Comparison of ENCODE assay signal across 6 cellular contexts in the genomic region with DNA sequence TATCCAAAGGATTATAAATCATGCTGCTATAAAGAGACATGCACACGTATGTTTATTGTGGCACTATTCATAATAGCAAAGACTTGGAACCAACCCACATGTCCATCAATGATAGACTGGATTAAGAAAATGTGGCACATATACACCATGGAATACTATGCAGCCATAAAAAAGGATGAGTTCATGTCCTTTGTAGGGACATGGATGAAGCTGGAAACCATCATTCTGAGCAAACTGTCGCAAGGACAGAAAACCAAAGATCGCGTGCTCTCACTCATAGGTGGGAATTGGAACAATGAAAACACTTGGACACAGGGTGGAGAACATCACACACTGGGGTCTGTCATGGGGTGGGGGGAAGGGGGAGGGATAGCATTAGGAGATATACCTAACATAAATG. TPM values are rescaled to one million over a fixed set of nuclear protein-coding genes. Genes with fewer than 3 reads are reported as not detected.
DNase-seq lines count a peak whose midpoint lies in the region; ATAC-seq, FAIRE-seq and TF ChIP-seq lines count a peak whose summit lies in the region.
"Not testable (repeated sequence)": the region's sequence is repeated elsewhere in the genome, so short reads cannot be mapped to it uniquely, and the experiment has no call there.

No MANE protein-coding gene starts in this region.

- H3K36me3 ChIP-seq in HEK293 (ENCODE audit: control insufficient read depth in 2 of 2, insufficient read depth in 1 of 2, low read length in 2 of 2); K562 (ENCODE audit: control insufficient read depth, insufficient read depth, low read length); neutrophil: not testable (repeated sequence)

- H3K79me2 ChIP-seq in K562 (ENCODE audit: control insufficient read depth, insufficient read depth, low read length) = not testable (repeated sequence)

- ATAC-seq in K562 = not testable (repeated sequence)

- not testable (repeated sequence) for H3K9me3 Mint-ChIP-seq in CD14-positive monocyte; dendritic cell treated with granulocyte-macrophage colony-stimulating factor and Interleukin-4, amounts not matched to agents 40 ng/mL and 50 ng/mL, for 4 days

- not testable (repeated sequence) for H3K27me3 ChIP-seq in HL-60 (ENCODE audit: insufficient read depth, poor library complexity, severe bottlenecking); K562 (ENCODE audit: control insufficient read depth in 2 of 2, insufficient read depth in 2 of 2, low read length in 2 of 2); neutrophil

- H2AFZ ChIP-seq in K562 (ENCODE audit: low read depth, low read length) = not testable (repeated sequence)

- POLR2A ChIA-PET in HEK293 (lab: Yijun Ruan, JAX); K562 (lab: Yijun Ruan, JAX): not testable (repeated sequence)

- not testable (repeated sequence) for DNase-seq in CD14-positive monocyte (ENCODE audit: low spot score); HL-60 (ENCODE audit: low read depth in 1 of 2, low spot score in 1 of 2); K562 (ENCODE audit: extremely low read depth in 1 of 4, low spot score in 3 of 4)

- H3K27ac ChIP-seq in HEK293 (ENCODE audit: extremely low read depth, low read depth, low read length); K562 (ENCODE audit: extremely low read depth, low read depth, low read length): not testable (repeated sequence)
- H3K27ac ChIP-seq in HL-60 (replicated peaks) (0 out of 2 replicates have a peak overlapping the region, but pooled peaks have one; percentile 0), neutrophil (peak overlapping the region; percentile 69)

- not testable (repeated sequence) for FAIRE-seq in K562 (lab: Jason Lieb, UNC)

- TF ChIP-seq RAD21 in K562 (CRISPR knock-in tag; conservative IDR thresholded peaks at IDR 0.05 in 1 of 2, IDR thresholded peaks at IDR 0.05 in 1 of 2) = not testable (repeated sequence)

- not testable (repeated sequence) for H3K9me1 ChIP-seq in K562 (ENCODE audit: control insufficient read depth, insufficient read depth, low read length)

- not testable (repeated sequence) for TF ChIP-seq CTCF in CD14-positive monocyte (IDR thresholded peaks at IDR 0.05); HEK293 (tag by site-specific recombination; IDR thresholded peaks at IDR 0.05); HL-60 (IDR thresholded peaks at IDR 0.05; ENCODE audit: insufficient read depth, low read length); K562 (IDR thresholded peaks at IDR 0.05 in 2 of 3, conservative IDR thresholded peaks at IDR 0.05 in 1 of 3; ENCODE audit: insufficient read depth in 2 of 3, low read depth in 1 of 3, low read length in 3 of 3); neutrophil (IDR thresholded peaks at IDR 0.05)

- peaks cover 86% of the 10 kb centered on the region for H3K4me1 Mint-ChIP-seq in CD14-positive monocyte
- peaks cover 35% of the 10 kb centered on the region for H3K4me1 Mint-ChIP-seq in dendritic cell treated with granulocyte-macrophage colony-stimulating factor and Interleukin-4, amounts not matched to agents 40 ng/mL and 50 ng/mL, for 4 days (ENCODE audit: low read depth)

- not testable (repeated sequence) for H3K4me2 ChIP-seq in K562 (ENCODE audit: insufficient read depth, low read length)

- peak overlapping the region; percentile 30 to 89 (median 80) for H3K27ac Mint-ChIP-seq in CD14-positive monocyte
- H3K27ac Mint-ChIP-seq in dendritic cell treated with granulocyte-macrophage colony-stimulating factor and Interleukin-4, amounts not matched to agents 40 ng/mL and 50 ng/mL, for 4 days = peak overlapping the region; percentile 70

- in situ Hi-C loops in K562 (cut with MboI) = not testable (repeated sequence)

- not testable (repeated sequence) for H3K9me3 ChIP-seq in HEK293 (ENCODE audit: control insufficient read depth, insufficient read depth, low read depth, low read length); K562 (replicated peaks; ENCODE audit: control insufficient read depth, insufficient read depth, low read depth, low read length); neutrophil

- H3K4me3 Mint-ChIP-seq in CD14-positive monocyte = peak overlapping the region in 1 of 2 donors; percentile 83
- not testable (repeated sequence) for H3K4me3 Mint-ChIP-seq in dendritic cell treated with granulocyte-macrophage colony-stimulating factor and Interleukin-4, amounts not matched to agents 40 ng/mL and 50 ng/mL, for 4 days

- not testable (repeated sequence) for H4K20me1 ChIP-seq in K562 (replicated peaks; ENCODE audit: control insufficient read depth, insufficient read depth, low read length)

- TF ChIP-seq POLR2A in K562 (conservative IDR thresholded peaks at IDR 0.05) = not testable (repeated sequence)

- BruUV-seq in K562 (replicated peaks; lab: Mats Ljungman, UMichigan) = not testable (repeated sequence)

- not testable (repeated sequence) for H3K4me1 ChIP-seq in HEK293 (ENCODE audit: control insufficient read depth, insufficient read depth, low read length); K562 (replicated peaks in 1 of 2; ENCODE audit: control insufficient read depth in 2 of 2, insufficient read depth in 2 of 2, low read length in 2 of 2)
- peaks cover 92 to 96% of the 10 kb centered on the region in 2 experiments for H3K4me1 ChIP-seq in neutrophil (ENCODE audit: control insufficient read depth in 1 of 2, insufficient read depth in 1 of 2, low read depth in 1 of 2, low read length in 1 of 2)

- H3K27me3 Mint-ChIP-seq in CD14-positive monocyte (ENCODE audit: low read depth in 3 of 3); dendritic cell treated with granulocyte-macrophage colony-stimulating factor and Interleukin-4, amounts not matched to agents 40 ng/mL and 50 ng/mL, for 4 days: not testable (repeated sequence)

- TF ChIP-seq EP300 in K562 (IDR thresholded peaks at IDR 0.05; ENCODE audit: low read length) = not testable (repeated sequence)

- CTCF ChIA-PET in HEK293 (lab: Yijun Ruan, JAX) = interaction anchor here (0.6 kb wide), 1 partner anchor 969 kb away, joined by 4 read pairs; no protein-coding TSS in a partner anchor
- CTCF ChIA-PET in K562 (lab: Yijun Ruan, JAX; ENCODE audit: low intra/inter-chr PET ratio) = not testable (repeated sequence)

- 0% methylated on average over 4 of the region's 4 CpGs for WGBS in K562 (ENCODE audit: insufficient coverage, low coverage, missing lambda C conversion rate)

- intact Hi-C loops in CD14-positive monocyte (cut with micrococcal nuclease); K562 (cut with micrococcal nuclease); dendritic cell treated with granulocyte-macrophage colony-stimulating factor and Interleukin-4, amounts not matched to agents 40 ng/mL and 50 ng/mL, for 4 days (cut with micrococcal nuclease): not testable (repeated sequence)

- peaks cover 7 to 20% of the 10 kb centered on the region in 2 donors for H3K36me3 Mint-ChIP-seq in CD14-positive monocyte
- H3K36me3 Mint-ChIP-seq in dendritic cell treated with granulocyte-macrophage colony-stimulating factor and Interleukin-4, amounts not matched to agents 40 ng/mL and 50 ng/mL, for 4 days (ENCODE audit: low read depth) = not testable (repeated sequence)

- not testable (repeated sequence) for H3K9ac ChIP-seq in K562 (ENCODE audit: insufficient read depth in 1 of 2, low read depth in 2 of 2, low read length in 2 of 2)

- H3K4me3 ChIP-seq in HEK293 (ENCODE audit: low read depth, low read length); HL-60 (replicated peaks; ENCODE audit: insufficient read depth, low read length); K562; neutrophil (ENCODE audit: low read depth in 1 of 2, low read length in 1 of 2): not testable (repeated sequence)

TF ChIP-seq in K562, 482 proteins besides CTCF, POLR2A, EP300 and RAD21:
- TF ChIP-seq ZNF146 (CRISPR knock-in tag; IDR thresholded peaks at IDR 0.05; ENCODE audit: unreplicated experiment) = peak; percentile 62
TF ChIP-seq in K562: peak in this region for 1; not testable (repeated sequence) for 481.

RNA-seq across cellular contexts. Expression of a gene that starts 11.0 kb away (rescaled TPM):
- polyA plus RNA-seq in CD14-positive monocyte (10 to 100 TPM; 11.7 to 19.7 TPM), K562 (2011; rRNA removed) (0.07 and 0.11 TPM in 2 replicates), K562 (2014; fragmentation: Illumina TruSeq; extraction: Trizol) (0.04 and 0.06 TPM in 2 replicates), K562 (2014; fragmentation: Nextera tagmentation; extraction: Ambion mirVana) (under 1 TPM; 0.03 to 0.10 TPM), K562 (2014; rRNA removed) (0.03 and 0.07 TPM in 2 replicates)
- 0.09 and 0.16 TPM in 2 replicates for total RNA-seq in K562 (2011; cell fraction: chromatin; rRNA removed; ENCODE audit: low replicate concordance)
- total RNA-seq in K562 (2011; cell fraction: nucleolus; rRNA removed) = 0.13 TPM in 1 of 2 replicates, not detected in the other
- 0.07 and 0.23 TPM in 2 replicates for total RNA-seq in K562 (2011; cell fraction: nucleoplasm; rRNA removed)
- total RNA-seq in K562 (2014; rRNA removed) (0.05 and 0.08 TPM in 2 replicates), K562 (2014; rRNA removed; fragmentation: Illumina TruSeq; extraction: Trizol) (0.07 and 0.10 TPM in 2 replicates), K562 (2015; rRNA removed; fragmentation: Illumina TruSeq; extraction: Trizol) (0.08 and 0.11 TPM in 2 replicates), K562 (2021) (0.07 and 0.13 TPM in 2 replicates)
- 0.01 and 0.04 TPM in 2 replicates for polyA plus RNA-seq in K562 (2011; cell fraction: cytosol; rRNA removed)
- polyA plus RNA-seq in K562 (2011; cell fraction: nucleus; rRNA removed) = 0.04 TPM in 2 replicates
- 0.12 and 0.13 TPM in 2 replicates for polyA plus RNA-seq in K562 (2012)
- 0.30 and 0.49 TPM in 2 replicates for polyA minus RNA-seq in K562 (2011; rRNA and poly(A)+ RNA removed)
- polyA minus RNA-seq in K562 (2011; cell fraction: cytosol; rRNA and poly(A)+ RNA removed) = not detected in 2 replicates
- polyA minus RNA-seq in K562 (2011; cell fraction: nucleus; rRNA and poly(A)+ RNA removed) = 0.11 and 0.13 TPM in 2 replicates

Comparison
In these comparisons a context has a peak if more than half of its experiments do, and no peak if none do; other contexts are left out.
1. RNA of a gene that starts 11.0 kb away (polyA plus RNA-seq): 11.7 to 19.7 TPM in CD14-positive monocyte; 0.01 to 0.13 TPM in K562; every median in the first group is over 10 times any median in the second.